In genomic region chr6:166770216-166771116, GRCh38 we compare ENCODE assay signal across 12 cellular contexts.
DNase-seq lines count a peak whose midpoint lies in the region; TF ChIP-seq lines count a peak whose summit lies in the region.
"Had no signal": no experiment of that assay in that cellular context is flagged by ENCODE, and none has a peak within 500 bp of the region (broad histone marks: within the 10 kb centered on the region; RNA-seq: fewer than 3 reads in every experiment).

No MANE protein-coding gene starts in this region.

- no peak overlapping the region for H3K4me3 ChIP-seq in BE2C (ENCODE audit: low read depth, low read length)
- H3K4me3 ChIP-seq in choroid plexus epithelial cell (ENCODE audit: low read depth, low read length), result no peak overlapping the region
- H3K4me3 ChIP-seq in neuronal stem cell (ENCODE audit: low read length in 2 of 2), result no peak overlapping the region

- H3K9ac ChIP-seq in neuronal stem cell (ENCODE audit: low read depth, low read length, poor library complexity), result no peak overlapping the region

- H2AFZ ChIP-seq in neuronal stem cell (ENCODE audit: low read length), result no peak overlapping the region

- H2BK12ac ChIP-seq in neuronal stem cell (ENCODE audit: low read length), result no peak overlapping the region

- H3K27me3 ChIP-seq in BE2C (no peaks in the 10 kb centered on the region), neuronal stem cell (ENCODE audit: control insufficient read depth in 3 of 3, insufficient read depth in 3 of 3, low read depth in 1 of 3, low read length in 3 of 3) (no peaks in the 10 kb centered on the region)

- no peak overlapping the region for H3K23ac ChIP-seq in neuronal stem cell (ENCODE audit: low read depth, low read length, poor library complexity)

- H3K27me3 Mint-ChIP-seq in HFFc6 (ENCODE audit: insufficient read depth), result peaks cover 28% of the 10 kb centered on the region
- peaks cover 35% of the 10 kb centered on the region for H3K27me3 Mint-ChIP-seq in mesothelial cell of epicardium (ENCODE audit: low read depth)

- no peak overlapping the region for H3K4me2 ChIP-seq in neuronal stem cell (ENCODE audit: insufficient read depth, low read length, poor library complexity, severe bottlenecking)

- H3K27ac Mint-ChIP-seq in HFFc6 (no peak overlapping the region), mesothelial cell of epicardium (no peak overlapping the region)
- H3K27ac Mint-ChIP-seq: effector memory CD8-positive, alpha-beta T cell; natural killer cell treated with Interleukin-12 subunit alpha and Interleukin-12 subunit beta and Interleukin-15 and Interleukin-18, amount 100 ng/mL, for 72 hours had no signal

- no peak overlapping the region for H2BK15ac ChIP-seq in neuronal stem cell (ENCODE audit: low read length)

- no peak overlapping the region for H4K8ac ChIP-seq in neuronal stem cell (ENCODE audit: low read depth, low read length)

- peaks cover 1% of the 10 kb centered on the region for H3K4me1 Mint-ChIP-seq in HFFc6 (ENCODE audit: low read depth)
- H3K4me1 Mint-ChIP-seq in mesothelial cell of epicardium, result no peaks in the 10 kb centered on the region

- H2AK5ac ChIP-seq in neuronal stem cell (ENCODE audit: low read depth, low read length), result no peak overlapping the region

- no peak overlapping the region for H3K18ac ChIP-seq in neuronal stem cell (ENCODE audit: low read length)

- no peak overlapping the region for H3K27ac ChIP-seq in neuronal stem cell (replicated peaks; ENCODE audit: low read length)

- no peak overlapping the region for H3K14ac ChIP-seq in neuronal stem cell (ENCODE audit: low read length)

- no peaks in the 10 kb centered on the region; the same call in 1 of the 2 replicates for H3K4me1 ChIP-seq in BE2C
- peaks cover 4 to 7% of the 10 kb centered on the region in 2 donors for H3K4me1 ChIP-seq in neuronal stem cell (ENCODE audit: control insufficient read depth in 2 of 2, insufficient read depth in 1 of 2, low read depth in 1 of 2, low read length in 2 of 2)

- no peak overlapping the region for H2BK5ac ChIP-seq in neuronal stem cell (ENCODE audit: low read length)

- H3K36me3 ChIP-seq in BE2C (no peaks in the 10 kb centered on the region), neuronal stem cell (replicated peaks in 1 of 2; ENCODE audit: control insufficient read depth in 2 of 2, insufficient read depth in 2 of 2, low read length in 2 of 2) (no peaks in the 10 kb centered on the region)

- no peak overlapping the region for H4K91ac ChIP-seq in neuronal stem cell (ENCODE audit: low read depth, low read length, poor library complexity)

- H3K9me3 ChIP-seq in BE2C, result no peaks in the 10 kb centered on the region
- H3K9me3 ChIP-seq in neuronal stem cell (replicated peaks in 1 of 2; ENCODE audit: control insufficient read depth in 2 of 2, insufficient read depth in 1 of 2, low read depth in 1 of 2, low read length in 2 of 2), result no peaks in the 10 kb centered on the region

- H3K36me3 Mint-ChIP-seq in HFFc6 (ENCODE audit: low read depth), result no peaks in the 10 kb centered on the region
- H3K36me3 Mint-ChIP-seq in mesothelial cell of epicardium, result no peaks in the 10 kb centered on the region
- H3K36me3 Mint-ChIP-seq: natural killer cell treated with Interleukin-12 subunit alpha and Interleukin-12 subunit beta and Interleukin-15 and Interleukin-18, amount 100 ng/mL, for 72 hours had no signal

- DNase-seq in BE2C, result no peak
- DNase-seq in HFFc6, result peak; percentile 6
- DNase-seq in choroid plexus epithelial cell (ENCODE audit: low read depth), result peak; percentile 42
- peak in 1 of 2 experiments; percentile 34 for DNase-seq in mesothelial cell of epicardium (ENCODE audit: low spot score in 2 of 2, unreplicated experiment in 2 of 2)
- DNase-seq in neuronal stem cell (ENCODE audit: low spot score), result no peak
- DNase-seq in NAMALWA (ENCODE audit: low spot score), result no peak
- DNase-seq in DMS153 treated with DMSO at 0.1 percent for 48 hours (lab: John Stamatoyannopoulos, UW; ENCODE audit: unreplicated experiment), result no peak
- no peak for DNase-seq in HuH-7.5 (ENCODE audit: low spot score)
- DNase-seq: effector memory CD8-positive, alpha-beta T cell; NCI-H187; NCI-H526 treated with DMSO at 0.1 percent for 48 hours had no signal

- H3K4me3 Mint-ChIP-seq in HFFc6 (no peak overlapping the region), mesothelial cell of epicardium (no peak overlapping the region)
- H3K4me3 Mint-ChIP-seq: effector memory CD8-positive, alpha-beta T cell; natural killer cell treated with Interleukin-12 subunit alpha and Interleukin-12 subunit beta and Interleukin-15 and Interleukin-18, amount 100 ng/mL, for 72 hours had no signal

- H3K9me3 Mint-ChIP-seq in HFFc6 (no peaks in the 10 kb centered on the region), mesothelial cell of epicardium (no peaks in the 10 kb centered on the region)
- H3K9me3 Mint-ChIP-seq: effector memory CD8-positive, alpha-beta T cell; natural killer cell treated with Interleukin-12 subunit alpha and Interleukin-12 subunit beta and Interleukin-15 and Interleukin-18, amount 100 ng/mL, for 72 hours had no signal

- H3K4ac ChIP-seq in neuronal stem cell (ENCODE audit: low read length), result no peak overlapping the region

- no peaks in the 10 kb centered on the region for H3K79me1 ChIP-seq in neuronal stem cell (ENCODE audit: low read depth, low read length)

- H2BK120ac ChIP-seq in neuronal stem cell (ENCODE audit: low read depth, low read length), result no peak overlapping the region

- TF ChIP-seq CTCF in BE2C (IDR thresholded peaks at IDR 0.05; ENCODE audit: low read depth, low read length) (peak; percentile 57), HFFc6 (IDR thresholded peaks at IDR 0.05) (peak; percentile 48), choroid plexus epithelial cell (conservative IDR thresholded peaks at IDR 0.05; ENCODE audit: low read depth, low read length) (peak; percentile 63), mesothelial cell of epicardium (IDR thresholded peaks at IDR 0.05; ENCODE audit: unreplicated experiment) (peak; percentile 25)

- no CpG with 5 or more reads among the region's 19 CpGs for WGBS in neuronal stem cell (ENCODE audit: extremely low coverage in 2 of 2, insufficient read length in 2 of 2, insufficient replicate concordance in 1 of 2), 2 donors

Comparison
In these comparisons a context has a peak if more than half of its experiments do, and no peak if none do; other contexts are left out.
1. DNase-seq: peak in HFFc6 (single experiment) and choroid plexus epithelial cell (single experiment); none in BE2C (single experiment), neuronal stem cell (single experiment), NAMALWA (single experiment), DMS153 treated with DMSO at 0.1 percent for 48 hours (single experiment) and HuH-7.5 (single experiment).
2. Peak in every context shown above with its lines, with median percentiles within 50 percentile points of each other: CTCF ChIP-seq.